13 cellular contexts compared by ENCODE assay signal in the genomic region with DNA sequence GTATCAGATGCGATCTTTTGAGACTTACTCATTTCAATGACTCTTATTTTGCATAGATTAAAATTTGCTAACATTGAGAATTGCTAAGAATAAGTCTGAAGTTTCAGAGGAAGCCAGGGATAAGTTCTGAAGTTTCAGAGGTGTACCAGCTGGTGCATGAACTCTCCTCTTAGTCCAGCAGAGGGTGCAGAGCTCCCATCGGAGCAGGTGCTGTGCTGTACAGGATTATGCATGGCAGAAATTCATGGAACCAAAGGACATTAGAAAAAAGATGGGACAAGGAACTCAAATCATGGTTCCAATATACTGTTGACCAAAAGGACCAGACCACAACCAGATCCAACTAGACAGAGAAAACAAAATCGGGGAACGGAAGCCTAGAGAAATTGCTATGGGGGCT. TPM values are rescaled to one million over a fixed set of nuclear protein-coding genes. Genes with fewer than 3 reads are reported as not detected.
A peak's percentile ranks its signal among the peaks of the same experiment; 100 is the strongest.
DNase-seq lines count a peak whose midpoint lies in the region; ATAC-seq and TF ChIP-seq lines count a peak whose summit lies in the region.
"Had no signal": no experiment of that assay in that cellular context is flagged by ENCODE, and none has a peak within 500 bp of the region (broad histone marks: within the 10 kb centered on the region; RNA-seq: fewer than 3 reads in every experiment).

No MANE protein-coding gene starts in this region.

- intact Hi-C loops in thyroid gland (cut with DNase I) (no loop called here), aorta (cut with DNase I) (no loop called here)

- no peak for TF ChIP-seq POLR2A in thyroid gland (IDR thresholded peaks at IDR 0.05)

- H3K36me3 ChIP-seq in thyroid gland (no peaks in the 10 kb centered on the region), aorta (ENCODE audit: control insufficient read depth in 1 of 2, insufficient read depth in 2 of 2, low read length in 1 of 2) (no peaks in the 10 kb centered on the region)
- H3K36me3 ChIP-seq: HAP-1, heart right ventricle had no signal

- H3K27me3 Mint-ChIP-seq in effector memory CD8-positive, alpha-beta T cell: peaks cover 5 to 7% of the 10 kb centered on the region in 2 donors

- H3K27ac ChIP-seq in thyroid gland (no peak overlapping the region), aorta (ENCODE audit: low read depth in 1 of 2, low read length in 2 of 2) (no peak overlapping the region)
- H3K27ac ChIP-seq: heart right ventricle had no signal

- peak; percentile 59 for ATAC-seq in GM21619 (IDR thresholded peaks at IDR 0.05; ENCODE audit: unreplicated experiment)
- ATAC-seq in effector memory CD8-positive, alpha-beta T cell (replicated peaks): no peak
- no peak for ATAC-seq in aorta (ENCODE audit: low FRiP score)
- ATAC-seq: heart right ventricle, Right ventricle myocardium inferior had no signal

- TF ChIP-seq CTCF in fibroblast of mammary gland (conservative IDR thresholded peaks at IDR 0.05; ENCODE audit: control insufficient read depth, insufficient read depth, low read depth, low read length) (peak; percentile 30), thyroid gland (IDR thresholded peaks at IDR 0.05) (peak in 1 of 6 experiments; percentile 12)

- H3K9me3 ChIP-seq in thyroid gland (no peaks in the 10 kb centered on the region), aorta (ENCODE audit: control insufficient read depth, low read length) (no peaks in the 10 kb centered on the region)
- H3K9me3 ChIP-seq: HAP-1 had no signal

- peak; percentile 11 for DNase-seq in A172 (ENCODE audit: low spot score)
- peak; percentile 17 for DNase-seq in NCI-H748 treated with DMSO at 0.1 percent for 48 hours (lab: John Stamatoyannopoulos, UW)
- DNase-seq in fibroblast of mammary gland (ENCODE audit: low read depth): no peak
- no peak for DNase-seq in thyroid gland
- DNase-seq in NCI-H2171 (lab: John Stamatoyannopoulos, UW): no peak
- no peak for DNase-seq in effector memory CD8-positive, alpha-beta T cell
- no peak for DNase-seq in aorta
- DNase-seq: activated naive CD4-positive, alpha-beta T cell treated with anti-CD3 and anti-CD28 coated beads, Interleukin-2, amount 50 U/mL, for 16 hours; CD4-positive, alpha-beta memory T cell; heart right ventricle had no signal

- H3K36me3 Mint-ChIP-seq in effector memory CD8-positive, alpha-beta T cell (ENCODE audit: insufficient read depth): peaks cover 4% of the 10 kb centered on the region
- H3K36me3 Mint-ChIP-seq: CD4-positive, alpha-beta memory T cell had no signal

- H3K9me3 Mint-ChIP-seq in effector memory CD8-positive, alpha-beta T cell: no peaks in the 10 kb centered on the region

- H3K4me1 ChIP-seq in thyroid gland (no peaks in the 10 kb centered on the region), aorta (ENCODE audit: control insufficient read depth in 1 of 2, insufficient read depth in 2 of 2, low read length in 2 of 2) (no peaks in the 10 kb centered on the region)
- H3K4me1 ChIP-seq: HAP-1, heart right ventricle had no signal

- H3K27me3 ChIP-seq in thyroid gland: no peaks in the 10 kb centered on the region
- no peaks in the 10 kb centered on the region for H3K27me3 ChIP-seq in aorta (ENCODE audit: control insufficient read depth in 1 of 2, insufficient read depth in 2 of 2, low read length in 1 of 2)
- H3K27me3 ChIP-seq: heart right ventricle had no signal

- no peak overlapping the region for H3K27ac Mint-ChIP-seq in effector memory CD8-positive, alpha-beta T cell
- H3K27ac Mint-ChIP-seq: CD4-positive, alpha-beta memory T cell had no signal

- no peak overlapping the region for H3K4me3 Mint-ChIP-seq in effector memory CD8-positive, alpha-beta T cell
- H3K4me3 Mint-ChIP-seq: CD4-positive, alpha-beta memory T cell had no signal

- WGBS in thyroid gland, 2 donors: 74 to 84% methylated on average over 4 of the region's 4 CpGs
- 82 to 84% methylated on average over 4 of the region's 4 CpGs for WGBS in aorta, 2 donors

- no peaks in the 10 kb centered on the region for H3K4me1 Mint-ChIP-seq in effector memory CD8-positive, alpha-beta T cell (ENCODE audit: low read depth in 2 of 2)
- H3K4me1 Mint-ChIP-seq: CD4-positive, alpha-beta memory T cell had no signal

- no peak overlapping the region for H3K4me3 ChIP-seq in fibroblast of mammary gland (ENCODE audit: control insufficient read depth, low read depth, low read length)
- H3K4me3 ChIP-seq in thyroid gland (replicated peaks in 1 of 3): no peak overlapping the region
- H3K4me3 ChIP-seq in aorta (ENCODE audit: low read length in 2 of 2): no peak overlapping the region
- H3K4me3 ChIP-seq: HAP-1, heart right ventricle had no signal

RNA-seq across cellular contexts. Expression of gene MGAM2, which starts 41.9 kb away (rescaled TPM):
- total RNA-seq in A172 (2014; rRNA removed; shearing (Covaris generic)): not detected in 2 replicates
- total RNA-seq in thyroid gland (not detected), aorta (under 1 TPM; 0.12 to 0.65 TPM)
- polyA plus RNA-seq in aorta: 1 to 10 TPM in 1 of 2 donors, under 1 TPM in 1; 0.03 to 1.4 TPM
- total RNA-seq: CD4-positive, alpha-beta memory T cell had no signal
- polyA plus RNA-seq: CD4-positive, alpha-beta memory T cell; heart right ventricle had no signal

Comparison
In these comparisons a context has a peak if more than half of its experiments do, and no peak if none do; other contexts are left out.
1. DNase-seq: peak in A172 (single experiment) and NCI-H748 treated with DMSO at 0.1 percent for 48 hours (single experiment); none in fibroblast of mammary gland (single experiment), thyroid gland (0 of 2), NCI-H2171 (single experiment), effector memory CD8-positive, alpha-beta T cell (0 of 3) and aorta (0 of 2).